Comparison of ENCODE assay signal across 1 cellular context in genomic region chr12:39587247-39587646, GRCh38.
TF ChIP-seq lines count a peak whose summit lies in the region.

No MANE protein-coding gene starts in this region.

TF ChIP-seq in HCT116, 20 proteins besides CTCF, POLR2A, EP300 and RAD21 (continued from another document):
- no peak for TF ChIP-seq ZNF274 (IDR thresholded peaks at IDR 0.05; ENCODE audit: low read depth, low read length)
- TF ChIP-seq ZFX (IDR thresholded peaks at IDR 0.05) = no peak
- TF ChIP-seq CBX3 (IDR thresholded peaks at IDR 0.05; ENCODE audit: low read depth) = no peak
- TF ChIP-seq SP1 (IDR thresholded peaks at IDR 0.05; ENCODE audit: low read depth) = no peak
- TF ChIP-seq TCF7L2 (IDR thresholded peaks at IDR 0.05; ENCODE audit: borderline replicate concordance, extremely low read depth, insufficient read depth, insufficient read length) = no peak
- no peak for TF ChIP-seq FOSL1 (IDR thresholded peaks at IDR 0.05; ENCODE audit: low read depth)
- no peak for TF ChIP-seq POLR2AphosphoS5 (IDR thresholded peaks at IDR 0.05; ENCODE audit: low read depth, low read length)
- TF ChIP-seq ELF1 (IDR thresholded peaks at IDR 0.05; ENCODE audit: borderline replicate concordance, low read depth) = no peak
- TF ChIP-seq EGR1 (IDR thresholded peaks at IDR 0.05; ENCODE audit: low read depth) = no peak
